15 cellular contexts compared by ENCODE assay signal in genomic region chr1:39852876-39853275, GRCh38. TPM values are rescaled to one million over a fixed set of nuclear protein-coding genes. Genes with fewer than 3 reads are reported as not detected.
DNase-seq lines count a peak whose midpoint lies in the region; ATAC-seq and TF ChIP-seq lines count a peak whose summit lies in the region.
"Had no signal": no experiment of that assay in that cellular context is flagged by ENCODE, and none has a peak within 500 bp of the region (broad histone marks: within the 10 kb centered on the region; RNA-seq: fewer than 3 reads in every experiment).

No MANE protein-coding gene starts in this region.

- peaks cover 3% of the 10 kb centered on the region for H3K36me3 ChIP-seq in brain microvascular endothelial cell (replicated peaks)

- CTCF ChIA-PET in RWPE1 (lab: Yijun Ruan, JAX) = interaction anchor here (1.2 kb wide), 1 partner anchor 49 kb away, joined by 11 read pairs; the partner anchor contains the start of gene MYCL
- CTCF ChIA-PET in HEK293T (lab: Yijun Ruan, JAX) = interaction anchor here (0.6 kb wide), 1 partner anchor 24 kb away, joined by 3 read pairs; no protein-coding TSS in a partner anchor

- in situ Hi-C loops in brain microvascular endothelial cell (cut with HindIII; ENCODE audit: low pct_ligation_motif_present, low sequenced_read_pairs) = no loop called here

- DNase-seq in NCI-H748 (lab: John Stamatoyannopoulos, UW; ENCODE audit: unreplicated experiment) (peak; percentile 73), NCI-H748 treated with DMSO at 0.1 percent for 48 hours (lab: John Stamatoyannopoulos, UW) (no peak), RWPE1 (ENCODE audit: low spot score) (no peak), left lobe of liver (ENCODE audit: low spot score) (no peak), HEK293T (ENCODE audit: extremely low spot score) (no peak), brain microvascular endothelial cell (no peak), SKM-1 (lab: John Stamatoyannopoulos, UW; ENCODE audit: unreplicated experiment) (no peak)
- DNase-seq: activated naive CD4-positive, alpha-beta T cell treated with anti-CD3 and anti-CD28 coated beads, Interleukin-2, amount 10 ng/mL, durations not matched to agents 7 days and 5 days; activated T-cell treated with anti-CD3 and anti-CD28 coated beads, Interleukin-2, amount 50 U/mL, for 1 hour; GOT3; Karpas-422; stimulated activated CD4-positive, alpha-beta T cell treated with anti-CD3 and anti-CD28 coated beads, Interleukin-12 subunit alpha, Interleukin-12 subunit beta, amount 100 ng/mL, for 4 hours had no signal

- no peak overlapping the region for H3K4me3 ChIP-seq in brain microvascular endothelial cell (ENCODE audit: low read depth, low read length)
- H3K4me3 ChIP-seq: BLaER1 treated with 17β-estradiol and CSF1 and Interleukin-3, amounts not matched to agents 10 nM and 100 nM; tibial nerve had no signal

- H3K27me3 ChIP-seq in brain microvascular endothelial cell (replicated peaks) = no peaks in the 10 kb centered on the region
- H3K27me3 ChIP-seq: BLaER1 treated with 17β-estradiol and CSF1 and Interleukin-3, amounts not matched to agents 10 nM and 100 nM; tibial nerve had no signal

- POLR2A ChIA-PET in RWPE1 (lab: Yijun Ruan, JAX; ENCODE audit: low non-redundant PET) = no interaction called here
- POLR2A ChIA-PET in HEK293T (lab: Yijun Ruan, JAX) = no interaction called here

- ATAC-seq in left lobe of liver (peak; percentile 41), HG02973 (IDR thresholded peaks at IDR 0.05; ENCODE audit: unreplicated experiment) (no peak)

- TF ChIP-seq CTCF in RWPE1 (conservative IDR thresholded peaks at IDR 0.05; ENCODE audit: low read depth) (no peak), brain microvascular endothelial cell (IDR thresholded peaks at IDR 0.05; ENCODE audit: low read depth, low read length, missing control alignments) (no peak)

- H3K27ac ChIP-seq in RWPE1 = peak overlapping the region; percentile 66
- H3K27ac ChIP-seq in brain microvascular endothelial cell = no peak overlapping the region
- H3K27ac ChIP-seq: tibial nerve had no signal

TF ChIP-seq in HEK293T, 16 proteins besides CTCF, POLR2A, EP300 and RAD21:
- no peak for TF ChIP-seq HDGF (IDR thresholded peaks at IDR 0.05; ENCODE audit: borderline replicate concordance)
- no peak for TF ChIP-seq SP1 (IDR thresholded peaks at IDR 0.05)
- no peak for TF ChIP-seq FOXK2 (IDR thresholded peaks at IDR 0.05)
- TF ChIP-seq CTBP1 (IDR thresholded peaks at IDR 0.05; ENCODE audit: borderline replicate concordance) = no peak
- no peak for TF ChIP-seq PKNOX1 (IDR thresholded peaks at IDR 0.05)
- no peak for TF ChIP-seq ELF4 (IDR thresholded peaks at IDR 0.05)
- TF ChIP-seq SUZ12 (IDR thresholded peaks at IDR 0.05) = no peak
- no peak for TF ChIP-seq BHLHE40 (IDR thresholded peaks at IDR 0.05; ENCODE audit: borderline replicate concordance)
- no peak for TF ChIP-seq ZNF384 (IDR thresholded peaks at IDR 0.05)
- TF ChIP-seq NFRKB (IDR thresholded peaks at IDR 0.05) = no peak
- no peak for TF ChIP-seq L3MBTL2 (conservative IDR thresholded peaks at IDR 0.05)

RNA-seq across cellular contexts. Expression of gene TRIT1, which starts 30.4 kb away (rescaled TPM):
- total RNA-seq in left lobe of liver = 5.5 TPM

RNA-seq across cellular contexts. Expression of gene MYCL, which starts 48.8 kb away (rescaled TPM):
- 14.7 TPM for total RNA-seq in left lobe of liver
